In genomic region chr18:79392226-79392625, GRCh38 we compare ENCODE assay signal across 20 cellular contexts. TPM values are rescaled to one million over a fixed set of nuclear protein-coding genes. Genes with fewer than 3 reads are reported as not detected.
A peak's percentile ranks its signal among the peaks of the same experiment; 100 is the strongest.
DNase-seq lines count a peak whose midpoint lies in the region; ATAC-seq lines count a peak whose summit lies in the region.
"Had no signal": no experiment of that assay in that cellular context is flagged by ENCODE, and none has a peak within 500 bp of the region (broad histone marks: within the 10 kb centered on the region; RNA-seq: fewer than 3 reads in every experiment).

No MANE protein-coding gene starts in this region.

- H3K9me3 Mint-ChIP-seq in activated naive CD4-positive, alpha-beta T cell treated with anti-CD3 and anti-CD28 coated beads, Interleukin-2, amount 50 U/mL, for 24 hours = no peaks in the 10 kb centered on the region
- H3K9me3 Mint-ChIP-seq in activated T-helper 2 cell treated with anti-CD3 and anti-CD28 coated beads, Interferon-gamma antibody, Interleukin-2, Interleukin-4, amounts not matched to agents 10 μg/mL and 5 μg/mL and 100 μg/mL, durations not matched to agents 14 hours and 24 hours and 36 hours = no peaks in the 10 kb centered on the region
- no peaks in the 10 kb centered on the region for H3K9me3 Mint-ChIP-seq in naive thymus-derived CD8-positive, alpha-beta T cell
- H3K9me3 Mint-ChIP-seq: dendritic cell treated with granulocyte-macrophage colony-stimulating factor and Interleukin-4, amounts not matched to agents 40 ng/mL and 50 ng/mL, for 4 days had no signal

- H3K9me3 ChIP-seq in aorta (ENCODE audit: control insufficient read depth, low read length) = no peaks in the 10 kb centered on the region
- H3K9me3 ChIP-seq: body of pancreas, upper lobe of left lung had no signal

- H3K27me3 ChIP-seq in aorta (ENCODE audit: control insufficient read depth in 1 of 2, insufficient read depth in 2 of 2, low read length in 1 of 2) = no peaks in the 10 kb centered on the region

- peaks cover 53% of the 10 kb centered on the region for H3K4me1 Mint-ChIP-seq in activated naive CD4-positive, alpha-beta T cell treated with anti-CD3 and anti-CD28 coated beads, Interleukin-2, amount 50 U/mL, for 24 hours
- H3K4me1 Mint-ChIP-seq in activated T-helper 2 cell treated with anti-CD3 and anti-CD28 coated beads, Interferon-gamma antibody, Interleukin-2, Interleukin-4, amounts not matched to agents 10 μg/mL and 5 μg/mL and 100 μg/mL, durations not matched to agents 14 hours and 24 hours and 36 hours (ENCODE audit: low read depth) = peaks cover 10% of the 10 kb centered on the region
- H3K4me1 Mint-ChIP-seq in naive thymus-derived CD8-positive, alpha-beta T cell = peaks cover 18 to 43% (median 36%) of the 10 kb centered on the region in 4 donors

- no peak for DNase-seq in activated naive CD4-positive, alpha-beta T cell (lab: John Stamatoyannopoulos, UW)
- no peak for DNase-seq in activated T-helper 2 cell treated with anti-CD3 and anti-CD28 coated beads, Interferon-gamma antibody, Interleukin-2, Interleukin-4, amounts not matched to agents 10 μg/mL and 5 μg/mL and 100 μg/mL, durations not matched to agents 14 hours and 24 hours and 36 hours (ENCODE audit: low spot score)
- peak in 1 of 10 donors; percentile 44 for DNase-seq in naive thymus-derived CD8-positive, alpha-beta T cell
- DNase-seq in aorta = peak; percentile 41 to 51
- DNase-seq in GM19240 (ENCODE audit: insufficient read length, low spot score) = no peak
- no peak for DNase-seq in T1000 (lab: John Stamatoyannopoulos, UW)
- DNase-seq: activated naive CD4-positive, alpha-beta T cell treated with Interleukin-2 at 50 U/mL for 16 hours; body of pancreas; COR-L47; foreskin melanocyte; NCI-H187 treated with DMSO at 0.1 percent for 48 hours; NCI-H510A; retina; stimulated activated CD4-positive, alpha-beta T cell treated with anti-CD3 and anti-CD28 coated beads, Interleukin-15, amount 100 ng/mL, for 24 hours; stimulated activated naive CD4-positive, alpha-beta T cell treated with Interleukin-2 at 50 U/mL for 16 hours had no signal

- no peaks in the 10 kb centered on the region for H3K27me3 Mint-ChIP-seq in activated naive CD4-positive, alpha-beta T cell treated with anti-CD3 and anti-CD28 coated beads, Interleukin-2, amount 50 U/mL, for 24 hours
- peaks cover 41% of the 10 kb centered on the region for H3K27me3 Mint-ChIP-seq in activated T-helper 2 cell treated with anti-CD3 and anti-CD28 coated beads, Interferon-gamma antibody, Interleukin-2, Interleukin-4, amounts not matched to agents 10 μg/mL and 5 μg/mL and 100 μg/mL, durations not matched to agents 14 hours and 24 hours and 36 hours (ENCODE audit: low read depth)
- peaks cover 0 to 16% (median 0%) of the 10 kb centered on the region in 5 donors for H3K27me3 Mint-ChIP-seq in naive thymus-derived CD8-positive, alpha-beta T cell

- H3K27ac ChIP-seq in aorta (ENCODE audit: low read depth in 1 of 2, low read length in 2 of 2) = peak overlapping the region in 1 of 2 donors; percentile 1
- H3K27ac ChIP-seq: body of pancreas, VCaP had no signal

- H3K4me3 ChIP-seq in aorta (ENCODE audit: low read length in 2 of 2) = no peak overlapping the region
- H3K4me3 ChIP-seq: body of pancreas had no signal

- POLR2A ChIA-PET in naive thymus-derived CD8-positive, alpha-beta T cell (lab: Charles Lee) = interaction anchor here (1.4 to 3.8 kb wide), 3 partner anchors 12 to 250 kb away, joined by 5 to 26 read pairs (median 9); no protein-coding TSS in a partner anchor

- peak overlapping the region; percentile 49 for H3K4me3 Mint-ChIP-seq in activated naive CD4-positive, alpha-beta T cell treated with anti-CD3 and anti-CD28 coated beads, Interleukin-2, amount 50 U/mL, for 24 hours
- H3K4me3 Mint-ChIP-seq in activated T-helper 2 cell treated with anti-CD3 and anti-CD28 coated beads, Interferon-gamma antibody, Interleukin-2, Interleukin-4, amounts not matched to agents 10 μg/mL and 5 μg/mL and 100 μg/mL, durations not matched to agents 14 hours and 24 hours and 36 hours (ENCODE audit: low read depth) = peak overlapping the region; percentile 13
- peak overlapping the region; percentile 60 to 93 (median 72) for H3K4me3 Mint-ChIP-seq in naive thymus-derived CD8-positive, alpha-beta T cell

- no peaks in the 10 kb centered on the region for H3K36me3 Mint-ChIP-seq in activated naive CD4-positive, alpha-beta T cell treated with anti-CD3 and anti-CD28 coated beads, Interleukin-2, amount 50 U/mL, for 24 hours
- peaks cover 3% of the 10 kb centered on the region for H3K36me3 Mint-ChIP-seq in activated T-helper 2 cell treated with anti-CD3 and anti-CD28 coated beads, Interferon-gamma antibody, Interleukin-2, Interleukin-4, amounts not matched to agents 10 μg/mL and 5 μg/mL and 100 μg/mL, durations not matched to agents 14 hours and 24 hours and 36 hours (ENCODE audit: low read depth)
- no peaks in the 10 kb centered on the region for H3K36me3 Mint-ChIP-seq in naive thymus-derived CD8-positive, alpha-beta T cell

- H3K36me3 ChIP-seq in aorta (ENCODE audit: control insufficient read depth in 1 of 2, insufficient read depth in 2 of 2, low read length in 1 of 2) = no peaks in the 10 kb centered on the region
- H3K36me3 ChIP-seq: upper lobe of left lung had no signal

- no peaks in the 10 kb centered on the region for H3K4me1 ChIP-seq in aorta (ENCODE audit: control insufficient read depth in 1 of 2, insufficient read depth in 2 of 2, low read length in 2 of 2)

- 86 to 87% methylated on average over 8 of the region's 8 CpGs for WGBS in aorta, 2 donors

- intact Hi-C loops in activated T-helper 2 cell treated with anti-CD3 and anti-CD28 coated beads, Interferon-gamma antibody, Interleukin-2, Interleukin-4, amounts not matched to agents 10 μg/mL and 5 μg/mL and 100 μg/mL, durations not matched to agents 14 hours and 24 hours and 36 hours (cut with micrococcal nuclease) = loop anchor here (2.0 kb wide), 1 partner anchor 13 kb away; no protein-coding TSS in a partner anchor
- intact Hi-C loops in aorta (cut with DNase I) = loop anchor here (2.0 to 10.0 kb wide), 3 partner anchors 63 to 640 kb away; partner anchors contain the start of gene RBFA (in 1 of the 2)

- H3K27ac Mint-ChIP-seq in activated naive CD4-positive, alpha-beta T cell treated with anti-CD3 and anti-CD28 coated beads, Interleukin-2, amount 50 U/mL, for 24 hours = peak overlapping the region; percentile 10
- H3K27ac Mint-ChIP-seq in activated T-helper 2 cell treated with anti-CD3 and anti-CD28 coated beads, Interferon-gamma antibody, Interleukin-2, Interleukin-4, amounts not matched to agents 10 μg/mL and 5 μg/mL and 100 μg/mL, durations not matched to agents 14 hours and 24 hours and 36 hours = no peak overlapping the region
- peak overlapping the region in 5 of 10 donors; percentile 35 to 91 (median 61) for H3K27ac Mint-ChIP-seq in naive thymus-derived CD8-positive, alpha-beta T cell

- no peak for ATAC-seq in naive thymus-derived CD8-positive, alpha-beta T cell
- ATAC-seq in aorta (ENCODE audit: low FRiP score) (no peak), GM21360 (IDR thresholded peaks at IDR 0.05; ENCODE audit: unreplicated experiment) (no peak)
- ATAC-seq: body of pancreas had no signal

RNA-seq across cellular contexts. Expression of gene NFATC1, which starts 3.5 kb away (rescaled TPM):
- 95.0 and 99.9 TPM in 2 replicates for total RNA-seq in activated T-helper 2 cell treated with anti-CD3 and anti-CD28 coated beads, Interferon-gamma antibody, Interleukin-2, Interleukin-4, amounts not matched to agents 10 μg/mL and 5 μg/mL and 100 μg/mL, durations not matched to agents 14 hours and 24 hours and 36 hours
- total RNA-seq in naive thymus-derived CD8-positive, alpha-beta T cell = 10 to 100 TPM; 50.2 to 51.0 TPM
- polyA plus RNA-seq in naive thymus-derived CD8-positive, alpha-beta T cell = 10 to 100 TPM; 12.7 to 34.9 (median 17.4) TPM
- 10 to 100 TPM; 37.2 to 39.2 TPM for total RNA-seq in aorta
- 1 to 10 TPM; 2.0 to 7.2 TPM for polyA plus RNA-seq in aorta

Comparison
In these comparisons a context has a peak if more than half of its experiments do, and no peak if none do; other contexts are left out.
1. H3K4me3 Mint-ChIP-seq: peak in every context shown above with its lines; median percentile 72 in naive thymus-derived CD8-positive, alpha-beta T cell; 49 in activated naive CD4-positive, alpha-beta T cell treated with anti-CD3 and anti-CD28 coated beads, Interleukin-2, amount 50 U/mL, for 24 hours; 13 in activated T-helper 2 cell treated with anti-CD3 and anti-CD28 coated beads, Interferon-gamma antibody, Interleukin-2, Interleukin-4, amounts not matched to agents 10 μg/mL and 5 μg/mL and 100 μg/mL, durations not matched to agents 14 hours and 24 hours and 36 hours.
2. DNase-seq: peak in aorta (2 of 2); none in activated naive CD4-positive, alpha-beta T cell (0 of 4), activated T-helper 2 cell treated with anti-CD3 and anti-CD28 coated beads, Interferon-gamma antibody, Interleukin-2, Interleukin-4, amounts not matched to agents 10 μg/mL and 5 μg/mL and 100 μg/mL, durations not matched to agents 14 hours and 24 hours and 36 hours (single experiment), GM19240 (single experiment) and T1000 (single experiment).